Comparison of ENCODE assay signal across 21 cellular contexts in the genomic region with DNA sequence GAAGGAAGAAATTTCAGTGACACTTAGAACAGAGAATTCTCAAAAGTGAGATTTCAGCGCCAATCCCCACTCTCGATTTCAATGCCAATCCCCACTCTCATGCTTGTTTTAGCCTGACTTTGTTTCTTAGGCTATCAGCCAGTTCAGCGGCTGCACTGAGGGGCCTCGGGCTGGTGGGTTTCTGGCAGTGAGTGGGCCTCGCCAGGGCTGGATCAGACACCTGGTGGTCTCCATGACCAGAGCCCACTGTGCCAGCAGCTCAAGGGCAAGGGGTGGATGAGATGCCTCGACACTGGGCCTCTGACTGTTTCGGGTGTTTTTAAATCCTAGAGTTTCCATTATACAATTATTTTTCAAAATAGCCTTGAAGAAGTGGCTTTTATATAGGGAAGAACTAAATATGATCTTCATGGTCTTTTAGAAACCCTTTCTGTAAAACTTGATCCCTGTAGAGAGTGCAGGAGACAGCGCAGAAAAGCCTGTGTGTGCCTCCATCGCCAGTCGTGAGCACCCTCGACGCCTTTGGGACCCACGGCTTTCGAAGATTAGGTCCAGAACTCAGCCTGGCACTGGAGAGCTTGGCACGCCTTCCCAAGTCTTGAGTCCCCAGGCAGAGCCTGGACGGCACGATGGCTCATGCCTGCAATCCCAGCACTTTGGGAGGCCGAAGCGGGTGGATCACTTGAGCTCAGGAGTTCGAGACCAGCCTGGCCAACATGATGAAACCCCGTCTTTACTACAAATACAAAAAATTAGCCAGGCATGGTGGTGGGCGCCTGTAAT.
DNase-seq lines count a peak whose midpoint lies in the region; ATAC-seq and TF ChIP-seq lines count a peak whose summit lies in the region.
"Had no signal": no experiment of that assay in that cellular context is flagged by ENCODE, and none has a peak within 500 bp of the region (broad histone marks: within the 10 kb centered on the region; RNA-seq: fewer than 3 reads in every experiment).

No MANE protein-coding gene starts in this region.

- H2AFZ ChIP-seq in neural progenitor cell (replicated peaks), result no peak overlapping the region

- intact Hi-C loops in sigmoid colon (cut with DNase I), result no loop called here
- intact Hi-C loops in colonic mucosa (cut with DNase I), result no loop called here

- H3K4me1 ChIP-seq in sigmoid colon, result peaks cover 0 to 55% (median 32%) of the 10 kb centered on the region in 4 donors
- H3K4me1 ChIP-seq in neural progenitor cell, result peaks cover 4% of the 10 kb centered on the region
- no peaks in the 10 kb centered on the region for H3K4me1 ChIP-seq in colonic mucosa

- H3K27ac Mint-ChIP-seq in activated T-cell treated with anti-CD3 and anti-CD28 coated beads, Interleukin-2, amount 50 U/mL, for 24 hours, result no peak overlapping the region
- no peak overlapping the region for H3K27ac Mint-ChIP-seq in activated T-cell treated with anti-CD3 and anti-CD28 coated beads, Interleukin-2, amount 50 U/mL, for 72 hours
- no peak overlapping the region for H3K27ac Mint-ChIP-seq in neural progenitor cell
- H3K27ac Mint-ChIP-seq: CD8-positive, alpha-beta T cell; HFFc6 had no signal

- H3K9me3 ChIP-seq in sigmoid colon, result no peaks in the 10 kb centered on the region
- no peaks in the 10 kb centered on the region for H3K9me3 ChIP-seq in neural progenitor cell (ENCODE audit: low read depth)
- no peaks in the 10 kb centered on the region for H3K9me3 ChIP-seq in colonic mucosa

- no peaks in the 10 kb centered on the region for H3F3A ChIP-seq in neural progenitor cell (ENCODE audit: low read depth)

- WGBS in sigmoid colon, 2 donors, result 96% methylated on average over 22 of the region's 22 CpGs

- H3K4me3 Mint-ChIP-seq in activated T-cell treated with anti-CD3 and anti-CD28 coated beads, Interleukin-2, amount 50 U/mL, for 24 hours, result no peak overlapping the region
- no peak overlapping the region for H3K4me3 Mint-ChIP-seq in activated T-cell treated with anti-CD3 and anti-CD28 coated beads, Interleukin-2, amount 50 U/mL, for 72 hours
- H3K4me3 Mint-ChIP-seq in neural progenitor cell, result no peak overlapping the region
- H3K4me3 Mint-ChIP-seq: CD8-positive, alpha-beta T cell; H9; HFFc6 had no signal

- H3K4me1 Mint-ChIP-seq in activated T-cell treated with anti-CD3 and anti-CD28 coated beads, Interleukin-2, amount 50 U/mL, for 24 hours (ENCODE audit: low read depth), result peaks cover 40% of the 10 kb centered on the region
- H3K4me1 Mint-ChIP-seq in activated T-cell treated with anti-CD3 and anti-CD28 coated beads, Interleukin-2, amount 50 U/mL, for 72 hours (ENCODE audit: low read depth), result peaks cover 44% of the 10 kb centered on the region
- peaks cover 11% of the 10 kb centered on the region for H3K4me1 Mint-ChIP-seq in neural progenitor cell

- TF ChIP-seq CTCF in sigmoid colon (IDR thresholded peaks at IDR 0.05) (no peak), neural progenitor cell (IDR thresholded peaks at IDR 0.05) (no peak), colonic mucosa (IDR thresholded peaks at IDR 0.05) (no peak)

- H3K36me3 Mint-ChIP-seq in activated T-cell treated with anti-CD3 and anti-CD28 coated beads, Interleukin-2, amount 50 U/mL, for 24 hours (ENCODE audit: low read depth), result peaks cover 38% of the 10 kb centered on the region
- H3K36me3 Mint-ChIP-seq in activated T-cell treated with anti-CD3 and anti-CD28 coated beads, Interleukin-2, amount 50 U/mL, for 72 hours (ENCODE audit: insufficient read depth in 2 of 2), result peaks cover 11 to 17% of the 10 kb centered on the region in 2 donors
- H3K36me3 Mint-ChIP-seq in neural progenitor cell, result no peaks in the 10 kb centered on the region

- H3K27me3 Mint-ChIP-seq in activated T-cell treated with anti-CD3 and anti-CD28 coated beads, Interleukin-2, amount 50 U/mL, for 24 hours, result no peaks in the 10 kb centered on the region
- no peaks in the 10 kb centered on the region for H3K27me3 Mint-ChIP-seq in activated T-cell treated with anti-CD3 and anti-CD28 coated beads, Interleukin-2, amount 50 U/mL, for 72 hours (ENCODE audit: low read depth)
- peaks cover 8% of the 10 kb centered on the region for H3K27me3 Mint-ChIP-seq in neural progenitor cell (ENCODE audit: insufficient read depth, low read depth)

- H3K4me3 ChIP-seq in H7 (ENCODE audit: insufficient read depth, low read depth, low read length), result no peak overlapping the region
- H3K4me3 ChIP-seq in sigmoid colon, result no peak overlapping the region
- no peak overlapping the region for H3K4me3 ChIP-seq in neural progenitor cell
- H3K4me3 ChIP-seq in colonic mucosa, result no peak overlapping the region

- H3K9ac ChIP-seq in neural progenitor cell, result no peak overlapping the region
- H3K9ac ChIP-seq in colonic mucosa (ENCODE audit: low read depth in 2 of 2, low read length in 2 of 2), result no peak overlapping the region

- no peak overlapping the region for H3K4me2 ChIP-seq in neural progenitor cell

- DNase-seq in activated T-cell treated with anti-CD3 and anti-CD28 coated beads, Interleukin-2, amount 50 U/mL, for 24 hours, result peak; percentile 23
- DNase-seq in activated T-cell treated with anti-CD3 and anti-CD28 coated beads, Interleukin-2, amount 50 U/mL, for 72 hours, result no peak
- DNase-seq in H7 (peak; percentile 38), left lobe of liver (ENCODE audit: low spot score) (peak; percentile 41), sigmoid colon (peak; percentile 60), ecto neural progenitor cell (ENCODE audit: low spot score) (no peak), neural progenitor cell (ENCODE audit: low spot score) (no peak), colonic mucosa (no peak)
- DNase-seq: 8988T; C1 segment of cervical spinal cord; Calu3; CD8-positive, alpha-beta T cell; DMS153; H9; HFFc6; Kasumi-1; NCI-H1694; NCI-H2081 treated with DMSO at 0.1 percent for 48 hours; NCI-H446 treated with DMSO at 0.1 percent for 48 hours; NCI-H526 treated with DMSO at 0.1 percent for 48 hours; OCI-M1 had no signal

- peaks cover 17% of the 10 kb centered on the region for H3K9me3 Mint-ChIP-seq in activated T-cell treated with anti-CD3 and anti-CD28 coated beads, Interleukin-2, amount 50 U/mL, for 24 hours
- H3K9me3 Mint-ChIP-seq in activated T-cell treated with anti-CD3 and anti-CD28 coated beads, Interleukin-2, amount 50 U/mL, for 72 hours, result peaks cover 2 to 7% of the 10 kb centered on the region in 2 donors
- no peaks in the 10 kb centered on the region for H3K9me3 Mint-ChIP-seq in neural progenitor cell
- H3K9me3 Mint-ChIP-seq: HFFc6 had no signal

- H3K79me2 ChIP-seq in neural progenitor cell (ENCODE audit: low read depth), result no peaks in the 10 kb centered on the region

- no peak for TF ChIP-seq EP300 in sigmoid colon (IDR thresholded peaks at IDR 0.05)

- no peaks in the 10 kb centered on the region for H4K20me1 ChIP-seq in neural progenitor cell (ENCODE audit: low read depth)

- H3K27me3 ChIP-seq in H7 (ENCODE audit: control insufficient read depth, insufficient read depth, low read length) (no peaks in the 10 kb centered on the region), sigmoid colon (no peaks in the 10 kb centered on the region), neural progenitor cell (no peaks in the 10 kb centered on the region), colonic mucosa (no peaks in the 10 kb centered on the region)

- no peak for ATAC-seq in activated T-cell treated with anti-CD3 and anti-CD28 coated beads, Interleukin-2, amount 50 U/mL, for 72 hours (replicated peaks in 1 of 2)
- ATAC-seq in left lobe of liver, result no peak
- ATAC-seq: CD8-positive, alpha-beta T cell had no signal

- H3K36me3 ChIP-seq in H7 (replicated peaks; ENCODE audit: control insufficient read depth, insufficient read depth, low read length), result no peaks in the 10 kb centered on the region
- peaks cover 0 to 4% (median 0%) of the 10 kb centered on the region in 4 donors for H3K36me3 ChIP-seq in sigmoid colon
- no peaks in the 10 kb centered on the region for H3K36me3 ChIP-seq in neural progenitor cell
- no peaks in the 10 kb centered on the region for H3K36me3 ChIP-seq in colonic mucosa

- no peak overlapping the region for H3K27ac ChIP-seq in sigmoid colon
- H3K27ac ChIP-seq in neural progenitor cell, result no peak overlapping the region
- H3K27ac ChIP-seq in colonic mucosa, result no peak overlapping the region

- no peak for TF ChIP-seq POLR2A in sigmoid colon (IDR thresholded peaks at IDR 0.05)

Comparison
In these comparisons a context has a peak if more than half of its experiments do, and no peak if none do; other contexts are left out.
1. DNase-seq: peak in activated T-cell treated with anti-CD3 and anti-CD28 coated beads, Interleukin-2, amount 50 U/mL, for 24 hours (single experiment), H7 (single experiment), left lobe of liver (single experiment) and sigmoid colon (single experiment); none in activated T-cell treated with anti-CD3 and anti-CD28 coated beads, Interleukin-2, amount 50 U/mL, for 72 hours (0 of 2), ecto neural progenitor cell (single experiment), neural progenitor cell (single experiment) and colonic mucosa (single experiment).